ENCODE assay signal across 14 cellular contexts in genomic region chr9:99034149-99034548, GRCh38.
"Had no signal": no experiment of that assay in that cellular context is flagged by ENCODE, and none has a peak within 500 bp of the region (broad histone marks: within the 10 kb centered on the region; RNA-seq: fewer than 3 reads in every experiment).

No MANE protein-coding gene starts in this region.

- DNase-seq: cortex of kidney; dorsolateral prefrontal cortex; effector memory CD4-positive, alpha-beta T cell; heart right ventricle; left ventricle myocardium superior; mesenchymal stem cell; midbrain; nephron progenitor cell; psoas muscle; small intestine; stimulated activated CD4-positive, alpha-beta T cell treated with anti-CD3 and anti-CD28 coated beads, Interleukin-12 subunit alpha, Interleukin-12 subunit beta, amount 100 ng/mL, for 4 hours; stimulated activated naive CD4-positive, alpha-beta T cell; trophoblast cell had no signal

- H3K4me3 Mint-ChIP-seq: nephron progenitor cell had no signal

- H3K27ac Mint-ChIP-seq: nephron progenitor cell had no signal

- ATAC-seq: esophagus mucosa, heart right ventricle, left ventricle myocardium superior, psoas muscle had no signal

- H3K9me3 ChIP-seq: heart right ventricle, psoas muscle had no signal
